1 cellular context compared by ENCODE assay signal in genomic region chr11:65448418-65449196, GRCh38.
TF ChIP-seq lines count a peak whose summit lies in the region.

No MANE protein-coding gene starts in this region.

TF ChIP-seq in GM12878, 131 proteins besides CTCF, POLR2A, EP300 and RAD21:
- TF ChIP-seq POLR2AphosphoS2 (IDR thresholded peaks at IDR 0.05; ENCODE audit: low read depth, low read length): peak; percentile 67; the same call in 1 of the 2 replicates
- 0 out of 3 replicates have a peak, but pooled peaks of 1 of the 2 experiments have one; percentile 13 for TF ChIP-seq EGR1 (IDR thresholded peaks at IDR 0.05; ENCODE audit: borderline replicate concordance in 1 of 2, low read depth in 2 of 2, low read length in 2 of 2)
- no peak for TF ChIP-seq MTA2 (IDR thresholded peaks at IDR 0.05; ENCODE audit: low read depth)
TF ChIP-seq in GM12878: peak in this region for 2.
